ENCODE assay signal across 11 cellular contexts in the genomic region with DNA sequence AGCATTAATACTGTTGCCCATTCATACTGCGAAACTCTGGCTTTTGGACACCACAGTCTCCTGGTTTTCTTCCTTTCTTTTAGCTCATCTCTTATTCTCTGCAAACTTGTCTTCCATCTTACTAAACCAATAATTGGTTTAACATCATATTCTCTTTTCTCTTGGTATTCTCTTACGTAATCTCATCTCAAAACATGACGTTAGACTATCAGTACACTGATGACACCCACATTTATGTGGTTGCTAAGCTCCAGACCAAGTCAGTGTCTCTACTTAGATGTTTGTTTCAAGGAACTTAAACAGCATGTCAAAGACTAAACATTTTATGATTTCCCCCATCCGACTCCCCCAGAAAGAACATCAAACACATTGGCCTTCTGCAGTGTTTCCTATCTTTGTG. TPM values are rescaled to one million over a fixed set of nuclear protein-coding genes. Genes with fewer than 3 reads are reported as not detected.
A peak's percentile ranks its signal among the peaks of the same experiment; 100 is the strongest.
DNase-seq lines count a peak whose midpoint lies in the region; ATAC-seq and TF ChIP-seq lines count a peak whose summit lies in the region.
"Had no signal": no experiment of that assay in that cellular context is flagged by ENCODE, and none has a peak within 500 bp of the region (broad histone marks: within the 10 kb centered on the region; RNA-seq: fewer than 3 reads in every experiment).

No MANE protein-coding gene starts in this region.

- H3K4me3 Mint-ChIP-seq in activated T-cell treated with anti-CD3 and anti-CD28 coated beads, Interleukin-2, amount 50 U/mL, for 4 hours, result peak overlapping the region; percentile 41

- peak overlapping the region; percentile 78 for H3K4me2 ChIP-seq in skeletal muscle satellite cell (ENCODE audit: low read length)

- no peaks in the 10 kb centered on the region for H3K27me3 ChIP-seq in skeletal muscle satellite cell (ENCODE audit: control insufficient read depth, insufficient read depth, low read length)
- H3K27me3 ChIP-seq: adrenal gland had no signal

- peaks cover 5% of the 10 kb centered on the region for H3K27me3 Mint-ChIP-seq in activated T-cell treated with anti-CD3 and anti-CD28 coated beads, Interleukin-2, amount 50 U/mL, for 4 hours (ENCODE audit: low read depth)

- H3K36me3 Mint-ChIP-seq in activated T-cell treated with anti-CD3 and anti-CD28 coated beads, Interleukin-2, amount 50 U/mL, for 4 hours (ENCODE audit: insufficient read depth), result peaks cover 33% of the 10 kb centered on the region

- no peak for TF ChIP-seq CTCF in RWPE1 (conservative IDR thresholded peaks at IDR 0.05; ENCODE audit: low read depth)

- CTCF ChIA-PET in RWPE1 (lab: Yijun Ruan, JAX), result no interaction called here

- POLR2A ChIA-PET in RWPE1 (lab: Yijun Ruan, JAX; ENCODE audit: low non-redundant PET), result no interaction called here

- H3K36me3 ChIP-seq in SK-N-MC (ENCODE audit: insufficient read depth, low read length), result peaks cover 53% of the 10 kb centered on the region
- peaks cover 45% of the 10 kb centered on the region for H3K36me3 ChIP-seq in skeletal muscle satellite cell (ENCODE audit: insufficient read depth, low read length)

- H3K9ac ChIP-seq in SK-N-MC (ENCODE audit: insufficient read length) (no peak overlapping the region), skeletal muscle satellite cell (ENCODE audit: low read depth, low read length) (no peak overlapping the region)

- DNase-seq in activated T-cell treated with anti-CD3 and anti-CD28 coated beads, Interleukin-2, amount 50 U/mL, for 4 hours, result no peak
- DNase-seq in activated T-cell treated with anti-CD3 and anti-CD28 coated beads for 4 hours, result no peak
- DNase-seq in SK-N-MC (ENCODE audit: low read depth, low spot score), result no peak
- DNase-seq in fibroblast of peridontal ligament (ENCODE audit: extremely low read depth), result peak; percentile 18
- no peak for DNase-seq in RWPE1 (ENCODE audit: low spot score)
- DNase-seq in activated CD4-positive, CD25-positive, alpha-beta regulatory T cell treated with anti-CD3 and anti-CD28 coated beads, Interleukin-2, amount 50 U/mL, for 72 hours, result no peak
- no peak for DNase-seq in NCI-H1417 (lab: John Stamatoyannopoulos, UW)
- DNase-seq: adrenal gland, NCI-H1105 treated with DMSO at 0.1 percent for 48 hours, posterior cingulate gyrus had no signal

- H3K27ac ChIP-seq in SK-N-MC, result no peak overlapping the region
- no peak overlapping the region for H3K27ac ChIP-seq in RWPE1
- H3K27ac ChIP-seq: adrenal gland had no signal

- peaks cover 13% of the 10 kb centered on the region for H3K4me1 ChIP-seq in skeletal muscle satellite cell (ENCODE audit: control insufficient read depth, insufficient read depth, low read length)

- H3K4me3 ChIP-seq in SK-N-MC, result peak overlapping the region; percentile 99; the same call in 1 of the 2 replicates
- H3K4me3 ChIP-seq in skeletal muscle satellite cell (ENCODE audit: low read length), result peak overlapping the region; percentile 98

- peaks cover 14% of the 10 kb centered on the region for H3K9me3 Mint-ChIP-seq in activated T-cell treated with anti-CD3 and anti-CD28 coated beads, Interleukin-2, amount 50 U/mL, for 4 hours

- peaks cover 33% of the 10 kb centered on the region for H3K4me1 Mint-ChIP-seq in activated T-cell treated with anti-CD3 and anti-CD28 coated beads, Interleukin-2, amount 50 U/mL, for 4 hours (ENCODE audit: low read depth)

- ATAC-seq in activated T-cell treated with anti-CD3 and anti-CD28 coated beads, Interleukin-2, amount 50 U/mL, for 4 hours, result no peak

- H3K9me3 ChIP-seq in SK-N-MC (ENCODE audit: low read depth, low read length) (peaks cover 5% of the 10 kb centered on the region; the same call in 1 of the 2 replicates), skeletal muscle satellite cell (replicated peaks; ENCODE audit: low read length) (peaks cover 8% of the 10 kb centered on the region)

RNA-seq across cellular contexts. Expression of a gene that starts 2.1 kb away (rescaled TPM):
- 10 to 100 TPM; 39.7 to 45.1 (median 43.5) TPM for total RNA-seq in activated T-cell treated with anti-CD3 and anti-CD28 coated beads, Interleukin-2, amount 50 U/mL, for 4 hours
- total RNA-seq in skeletal muscle satellite cell (2012; rRNA removed), result 53.5 and 54.0 TPM in 2 replicates
